In the genomic region with DNA sequence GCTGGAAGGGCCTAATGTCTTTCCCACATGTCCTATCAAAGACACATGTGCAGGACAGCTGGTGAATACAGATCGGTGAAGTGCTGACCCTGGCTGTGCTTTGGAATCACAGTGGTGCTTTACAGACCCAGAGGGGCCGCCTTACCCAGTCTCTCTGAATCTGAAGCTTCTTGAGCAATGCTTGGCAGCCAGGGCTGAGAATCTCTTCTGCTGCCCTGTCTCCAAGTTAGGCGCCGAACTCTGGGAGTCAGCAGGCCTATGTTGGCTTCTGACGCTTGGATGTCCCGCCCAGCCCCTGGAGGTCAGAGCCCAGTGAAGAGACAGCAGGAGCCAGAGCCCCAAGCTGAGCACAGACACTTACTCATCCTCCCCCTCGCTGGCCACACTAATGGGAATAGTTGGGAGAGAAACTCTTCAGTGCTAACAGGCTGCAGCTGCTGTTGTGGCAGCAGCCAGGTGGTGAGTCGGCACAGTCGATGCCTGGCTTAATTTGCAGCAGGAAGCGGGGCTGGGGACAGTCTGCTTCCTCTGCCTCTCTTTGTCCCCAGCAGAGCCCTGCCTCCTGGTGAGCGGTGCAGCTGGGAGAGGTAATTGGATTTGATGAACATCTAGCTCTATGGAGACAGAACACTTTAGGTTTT, we compare ENCODE assay signal across 1 cellular context.
TF ChIP-seq lines count a peak whose summit lies in the region.

No MANE protein-coding gene starts in this region.

TF ChIP-seq in H1, 55 proteins besides CTCF, POLR2A, EP300 and RAD21 (continued from another document):
- TF ChIP-seq POLR2AphosphoS5 (IDR thresholded peaks at IDR 0.05; ENCODE audit: low read depth, low read length) = peak; percentile 70
- TF ChIP-seq BACH1 (IDR thresholded peaks at IDR 0.05; ENCODE audit: low read length) = no peak
- TF ChIP-seq, protein P1, sequence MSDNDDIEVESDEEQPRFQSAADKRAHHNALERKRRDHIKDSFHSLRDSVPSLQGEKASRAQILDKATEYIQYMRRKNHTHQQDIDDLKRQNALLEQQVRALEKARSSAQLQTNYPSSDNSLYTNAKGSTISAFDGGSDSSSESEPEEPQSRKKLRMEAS (IDR thresholded peaks at IDR 0.05) = peak; percentile 84
- peak; percentile 16; the same call in 1 of the 2 replicates for TF ChIP-seq MAFK (IDR thresholded peaks at IDR 0.05; ENCODE audit: low read depth, low read length)
- TF ChIP-seq TBP (IDR thresholded peaks at IDR 0.05; ENCODE audit: low read depth, low read length) = peak; percentile 38; the same call in 1 of the 2 replicates
- 0 out of 2 replicates have a peak, but pooled peaks have one; percentile 18 for TF ChIP-seq TEAD4 (IDR thresholded peaks at IDR 0.05; ENCODE audit: low read depth, low read length)
- TF ChIP-seq TCF12 (IDR thresholded peaks at IDR 0.05; ENCODE audit: low read depth, low read length) = peak; percentile 77; the same call in 1 of the 2 replicates
- TF ChIP-seq JUND (IDR thresholded peaks at IDR 0.05; ENCODE audit: low read length) = no peak
- TF ChIP-seq RXRA (IDR thresholded peaks at IDR 0.05; ENCODE audit: insufficient read depth, low read depth, low read length) = 0 out of 2 replicates have a peak, but pooled peaks have one; percentile 34
